In the genomic region with DNA sequence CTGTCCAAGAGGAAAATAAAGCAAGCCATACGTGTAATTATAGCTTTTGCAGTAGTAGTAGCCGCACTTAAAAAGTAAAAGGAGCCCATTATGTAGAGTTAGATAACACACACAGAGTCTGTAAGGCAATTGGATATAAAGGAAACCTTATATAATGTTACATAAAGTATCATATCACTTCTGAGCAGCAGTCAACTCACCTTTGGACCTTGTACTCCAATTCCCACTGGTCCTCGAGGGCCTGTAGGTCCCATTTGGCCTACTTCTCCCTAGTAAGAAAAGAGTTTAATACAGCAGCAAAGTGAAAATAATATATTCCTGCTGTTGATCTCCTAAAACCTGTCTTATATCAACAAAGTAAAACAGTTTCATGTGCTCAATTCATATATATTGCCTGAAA, we compare ENCODE assay signal across 6 cellular contexts.
"Had no signal": no experiment of that assay in that cellular context is flagged by ENCODE, and none has a peak within 500 bp of the region (broad histone marks: within the 10 kb centered on the region; RNA-seq: fewer than 3 reads in every experiment).

No MANE protein-coding gene starts in this region.

- ATAC-seq: GM23338 had no signal

- H3K4me3 ChIP-seq: GM23338 had no signal

- FAIRE-seq: H1, HTR-8/SVneo had no signal

- H2AFZ ChIP-seq: GM23338 had no signal

- DNase-seq: H9, HCEC 1CT, IMR-90 had no signal

- H3K4me2 ChIP-seq: GM23338 had no signal
